Comparison of ENCODE assay signal across 8 cellular contexts in the genomic region with DNA sequence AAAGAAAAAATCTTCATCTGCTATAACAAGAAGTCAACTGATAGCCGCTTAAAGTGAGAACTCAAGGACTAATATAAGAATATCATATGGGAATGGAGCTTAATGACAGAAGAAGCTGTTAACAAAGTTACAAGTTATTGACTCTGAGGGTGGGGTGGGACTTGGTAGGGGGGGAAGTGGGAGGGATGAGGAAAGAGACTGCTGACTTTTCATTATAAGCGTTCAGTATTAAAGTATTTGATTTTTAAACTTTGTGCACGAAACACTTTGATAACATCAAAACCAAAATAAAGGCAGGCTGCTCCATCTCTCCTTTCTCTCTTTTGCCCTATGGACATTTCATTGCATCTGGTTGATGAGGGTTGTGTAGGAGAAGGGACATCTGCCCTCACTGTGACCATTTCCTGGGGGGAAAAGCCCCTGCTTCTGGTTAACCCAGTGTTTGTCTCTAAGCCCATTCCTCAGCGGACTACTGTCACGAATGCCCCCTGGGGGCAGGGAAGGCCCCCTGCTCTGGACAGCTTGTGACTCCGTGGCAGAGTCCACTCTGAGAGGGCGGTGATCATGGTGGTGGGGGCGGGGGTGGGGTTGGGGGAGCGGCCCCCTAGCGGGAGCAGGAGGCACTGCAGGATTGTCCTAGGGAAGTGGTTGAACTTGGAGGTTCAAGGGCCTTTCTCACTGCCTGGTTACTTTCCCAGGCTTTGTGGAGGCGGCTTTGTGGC. TPM values are rescaled to one million over a fixed set of nuclear protein-coding genes. Genes with fewer than 3 reads are reported as not detected.
DNase-seq lines count a peak whose midpoint lies in the region; ATAC-seq and TF ChIP-seq lines count a peak whose summit lies in the region.

No MANE protein-coding gene starts in this region.

- peak; percentile 5 to 20 for DNase-seq in stimulated activated CD4-positive, alpha-beta T cell treated with anti-CD3 and anti-CD28 coated beads, Interleukin-2, amount 100 ng/mL, for 48 hours
- DNase-seq in stimulated activated CD4-positive, alpha-beta T cell treated with anti-CD3 and anti-CD28 coated beads, Interleukin-4, amount 100 ng/mL, for 1 hour = no peak
- peak; percentile 38 for DNase-seq in NCI-H69 (lab: John Stamatoyannopoulos, UW)
- no peak for DNase-seq in foreskin keratinocyte
- no peak for DNase-seq in occipital lobe (lab: John Stamatoyannopoulos, UW)
- DNase-seq in activated T-helper 1 cell treated with anti-CD3 and anti-CD28 coated beads, Interleukin-12 subunit alpha, Interleukin-12 subunit beta, Interleukin-2, Interleukin-4 antibody, amounts not matched to agents 30 ng/mL and 10 ng/mL and 1 ng/mL, durations not matched to agents 14 hours and 24 hours and 36 hours (ENCODE audit: low spot score) = no peak
- DNase-seq in activated effector memory CD4-positive, alpha-beta T cell treated with Interleukin-2 at 50 U/mL for 16 hours = no peak
- no peak for DNase-seq in kidney glomerular epithelial cell (lab: John Stamatoyannopoulos, UW)

- no peak for ATAC-seq in foreskin keratinocyte

- H3K4me3 Mint-ChIP-seq in activated T-helper 1 cell treated with anti-CD3 and anti-CD28 coated beads, Interleukin-12 subunit alpha, Interleukin-12 subunit beta, Interleukin-2, Interleukin-4 antibody, amounts not matched to agents 30 ng/mL and 10 ng/mL and 1 ng/mL, durations not matched to agents 14 hours and 24 hours and 36 hours = no peak overlapping the region

- no peaks in the 10 kb centered on the region for H3K4me1 Mint-ChIP-seq in activated T-helper 1 cell treated with anti-CD3 and anti-CD28 coated beads, Interleukin-12 subunit alpha, Interleukin-12 subunit beta, Interleukin-2, Interleukin-4 antibody, amounts not matched to agents 30 ng/mL and 10 ng/mL and 1 ng/mL, durations not matched to agents 14 hours and 24 hours and 36 hours (ENCODE audit: low read depth)

- intact Hi-C loops in activated T-helper 1 cell treated with anti-CD3 and anti-CD28 coated beads, Interleukin-12 subunit alpha, Interleukin-12 subunit beta, Interleukin-2, Interleukin-4 antibody, amounts not matched to agents 30 ng/mL and 10 ng/mL and 1 ng/mL, durations not matched to agents 14 hours and 24 hours and 36 hours (cut with micrococcal nuclease) = loop anchor here (2.0 kb wide), 1 partner anchor 38 kb away; no protein-coding TSS in a partner anchor

- peaks cover 10% of the 10 kb centered on the region for H3K4me1 ChIP-seq in foreskin keratinocyte

- H3K27ac ChIP-seq in foreskin keratinocyte = no peak overlapping the region

- H3K9me3 Mint-ChIP-seq in activated T-helper 1 cell treated with anti-CD3 and anti-CD28 coated beads, Interleukin-12 subunit alpha, Interleukin-12 subunit beta, Interleukin-2, Interleukin-4 antibody, amounts not matched to agents 30 ng/mL and 10 ng/mL and 1 ng/mL, durations not matched to agents 14 hours and 24 hours and 36 hours = no peaks in the 10 kb centered on the region

- no peaks in the 10 kb centered on the region for H3K36me3 Mint-ChIP-seq in activated T-helper 1 cell treated with anti-CD3 and anti-CD28 coated beads, Interleukin-12 subunit alpha, Interleukin-12 subunit beta, Interleukin-2, Interleukin-4 antibody, amounts not matched to agents 30 ng/mL and 10 ng/mL and 1 ng/mL, durations not matched to agents 14 hours and 24 hours and 36 hours (ENCODE audit: low read depth)

- TF ChIP-seq CTCF in foreskin keratinocyte (conservative IDR thresholded peaks at IDR 0.05) = peak; percentile 42

- no peaks in the 10 kb centered on the region for H3K27me3 ChIP-seq in foreskin keratinocyte

- no peaks in the 10 kb centered on the region for H3K27me3 Mint-ChIP-seq in activated T-helper 1 cell treated with anti-CD3 and anti-CD28 coated beads, Interleukin-12 subunit alpha, Interleukin-12 subunit beta, Interleukin-2, Interleukin-4 antibody, amounts not matched to agents 30 ng/mL and 10 ng/mL and 1 ng/mL, durations not matched to agents 14 hours and 24 hours and 36 hours (ENCODE audit: insufficient read depth)

- H3K27ac Mint-ChIP-seq in activated T-helper 1 cell treated with anti-CD3 and anti-CD28 coated beads, Interleukin-12 subunit alpha, Interleukin-12 subunit beta, Interleukin-2, Interleukin-4 antibody, amounts not matched to agents 30 ng/mL and 10 ng/mL and 1 ng/mL, durations not matched to agents 14 hours and 24 hours and 36 hours = no peak overlapping the region

RNA-seq across cellular contexts. Expression of a gene that starts 17.4 kb away (rescaled TPM):
- 0.10 and 0.14 TPM in 2 replicates for total RNA-seq in foreskin keratinocyte
- polyA plus RNA-seq in foreskin keratinocyte = 0.20 TPM in 1 of 2 replicates, not detected in the other
- total RNA-seq in occipital lobe = 7.6 TPM
- not detected in 2 replicates for total RNA-seq in activated T-helper 1 cell treated with anti-CD3 and anti-CD28 coated beads, Interleukin-12 subunit alpha, Interleukin-12 subunit beta, Interleukin-2, Interleukin-4 antibody, amounts not matched to agents 30 ng/mL and 10 ng/mL and 1 ng/mL, durations not matched to agents 14 hours and 24 hours and 36 hours

RNA-seq across cellular contexts. Expression of a gene that starts 38.0 kb away (rescaled TPM):
- total RNA-seq in foreskin keratinocyte (1.3 and 2.6 TPM in 2 replicates), occipital lobe (not detected)
- polyA plus RNA-seq in foreskin keratinocyte = 0.59 and 1.4 TPM in 2 replicates
- not detected in 2 replicates for total RNA-seq in activated T-helper 1 cell treated with anti-CD3 and anti-CD28 coated beads, Interleukin-12 subunit alpha, Interleukin-12 subunit beta, Interleukin-2, Interleukin-4 antibody, amounts not matched to agents 30 ng/mL and 10 ng/mL and 1 ng/mL, durations not matched to agents 14 hours and 24 hours and 36 hours

RNA-seq across cellular contexts. Expression of a gene that starts 48.3 kb away (rescaled TPM):
- total RNA-seq in foreskin keratinocyte = 23.8 and 29.1 TPM in 2 replicates
- polyA plus RNA-seq in foreskin keratinocyte = 37.1 and 42.5 TPM in 2 replicates
- 24.2 TPM for total RNA-seq in occipital lobe
- total RNA-seq in activated T-helper 1 cell treated with anti-CD3 and anti-CD28 coated beads, Interleukin-12 subunit alpha, Interleukin-12 subunit beta, Interleukin-2, Interleukin-4 antibody, amounts not matched to agents 30 ng/mL and 10 ng/mL and 1 ng/mL, durations not matched to agents 14 hours and 24 hours and 36 hours = 22.7 and 24.7 TPM in 2 replicates

Comparison
In these comparisons a context has a peak if more than half of its experiments do, and no peak if none do; other contexts are left out.
1. DNase-seq: peak in stimulated activated CD4-positive, alpha-beta T cell treated with anti-CD3 and anti-CD28 coated beads, Interleukin-2, amount 100 ng/mL, for 48 hours (2 of 2) and NCI-H69 (single experiment); none in stimulated activated CD4-positive, alpha-beta T cell treated with anti-CD3 and anti-CD28 coated beads, Interleukin-4, amount 100 ng/mL, for 1 hour (single experiment), foreskin keratinocyte (0 of 2), occipital lobe (single experiment), activated T-helper 1 cell treated with anti-CD3 and anti-CD28 coated beads, Interleukin-12 subunit alpha, Interleukin-12 subunit beta, Interleukin-2, Interleukin-4 antibody, amounts not matched to agents 30 ng/mL and 10 ng/mL and 1 ng/mL, durations not matched to agents 14 hours and 24 hours and 36 hours (single experiment), activated effector memory CD4-positive, alpha-beta T cell treated with Interleukin-2 at 50 U/mL for 16 hours (single experiment) and kidney glomerular epithelial cell (single experiment).